Comparison of ENCODE assay signal across 20 cellular contexts in genomic region chr14:93858896-93859295, GRCh38.
DNase-seq lines count a peak whose midpoint lies in the region; FAIRE-seq and TF ChIP-seq lines count a peak whose summit lies in the region.
"Had no signal": no experiment of that assay in that cellular context is flagged by ENCODE, and none has a peak within 500 bp of the region (broad histone marks: within the 10 kb centered on the region; RNA-seq: fewer than 3 reads in every experiment).

No MANE protein-coding gene starts in this region.

- H4K91ac ChIP-seq in H1 (replicated peaks; ENCODE audit: insufficient read length, low read length), result no peak overlapping the region

- H2BK15ac ChIP-seq in H1 (ENCODE audit: low read length), result no peak overlapping the region

- H3K4me1 ChIP-seq in breast epithelium (no peaks in the 10 kb centered on the region), H1 (replicated peaks in 1 of 4; ENCODE audit: control insufficient read depth in 3 of 4, insufficient read depth in 4 of 4, low read length in 3 of 4) (no peaks in the 10 kb centered on the region), neural progenitor cell (no peaks in the 10 kb centered on the region), urinary bladder (ENCODE audit: insufficient read depth) (peaks cover 3% of the 10 kb centered on the region)
- H3K4me1 ChIP-seq: A549 had no signal

- peak overlapping the region; percentile 26; the same call in 1 of the 2 replicates for H4K8ac ChIP-seq in H1 (ENCODE audit: extremely low read depth, insufficient read depth, low read length)

- intact Hi-C loops in breast epithelium (cut with DNase I; ENCODE audit: low total_unique reads), result no loop called here
- intact Hi-C loops in MCF 10A (cut with micrococcal nuclease), result no loop called here

- no peaks in the 10 kb centered on the region for H3K9me3 ChIP-seq in breast epithelium
- no peaks in the 10 kb centered on the region for H3K9me3 ChIP-seq in H1 (ENCODE audit: insufficient read depth in 2 of 2, low read depth in 1 of 2, low read length in 1 of 2)
- H3K9me3 ChIP-seq in neural progenitor cell (ENCODE audit: low read depth), result no peaks in the 10 kb centered on the region
- H3K9me3 ChIP-seq: A549 had no signal

- no peaks in the 10 kb centered on the region for H3K79me1 ChIP-seq in H1 (ENCODE audit: low read depth, low read length)

- TF ChIP-seq RAD21 in H1 (IDR thresholded peaks at IDR 0.05 in 1 of 2, conservative IDR thresholded peaks at IDR 0.05 in 1 of 2; ENCODE audit: low read depth in 2 of 2, low read length in 2 of 2), result no peak

- no peak overlapping the region for H3K4me2 ChIP-seq in H1 (ENCODE audit: insufficient read depth in 1 of 2, low read depth in 2 of 2, low read length in 2 of 2)
- no peak overlapping the region for H3K4me2 ChIP-seq in neural progenitor cell
- H3K4me2 ChIP-seq: A549 had no signal

- no peak overlapping the region for H3K9ac ChIP-seq in H1 (replicated peaks in 1 of 4; ENCODE audit: extremely low read depth in 1 of 4, low read depth in 3 of 4, low read length in 3 of 4)
- no peak overlapping the region for H3K9ac ChIP-seq in neural progenitor cell
- H3K9ac ChIP-seq: GM23248 had no signal

- TF ChIP-seq EP300 in H1 (IDR thresholded peaks at IDR 0.05; ENCODE audit: borderline replicate concordance in 1 of 2, low read depth in 2 of 2, low read length in 2 of 2), result no peak

- H4K20me1 ChIP-seq in H1 (replicated peaks in 1 of 2; ENCODE audit: control insufficient read depth in 1 of 2, insufficient read depth in 2 of 2, low read length in 2 of 2) (no peaks in the 10 kb centered on the region), neural progenitor cell (ENCODE audit: low read depth) (no peaks in the 10 kb centered on the region)

- no peak overlapping the region for H2AK5ac ChIP-seq in H1 (ENCODE audit: low read depth, low read length)

- H4K5ac ChIP-seq in H1 (ENCODE audit: insufficient read length, low read depth, low read length), result no peak overlapping the region

- H3K4ac ChIP-seq in H1 (replicated peaks; ENCODE audit: insufficient read length, low read depth, low read length), result no peak overlapping the region

- no TSS peak for BruUV-seq in MCF 10A (replicated peaks; lab: Mats Ljungman, UMichigan)

- H3K9me3 Mint-ChIP-seq in MCF 10A (ENCODE audit: unreplicated experiment), result no peaks in the 10 kb centered on the region
- H3K9me3 Mint-ChIP-seq in neural progenitor cell, result no peaks in the 10 kb centered on the region
- H3K9me3 Mint-ChIP-seq: CD4-positive, alpha-beta memory T cell had no signal

- H2BK120ac ChIP-seq in H1 (replicated peaks; ENCODE audit: low read depth, low read length), result no peak overlapping the region

- peak overlapping the region; percentile 76 for H3K27ac ChIP-seq in breast epithelium
- H3K27ac ChIP-seq in H1 (ENCODE audit: low read depth, low read length), result no peak overlapping the region
- no peak overlapping the region for H3K27ac ChIP-seq in neural progenitor cell
- H3K27ac ChIP-seq in urinary bladder (ENCODE audit: low read depth), result peak overlapping the region; percentile 31
- H3K27ac ChIP-seq: 22Rv1, A549, GM23248 had no signal

- no peak for FAIRE-seq in H1 (lab: Jason Lieb, UNC)
- FAIRE-seq: A549, GM12892, GM18507 had no signal

- WGBS in H1 (ENCODE audit: extremely low coverage in 1 of 2, insufficient coverage in 1 of 2, insufficient read length in 1 of 2, insufficient replicate concordance in 2 of 2, low coverage in 1 of 2, low lambda C conversion rate in 2 of 2, missing lambda C conversion rate in 1 of 2), 2 experiments, result 86% methylated on average over 14 of the region's 17 CpGs; no CpG with 5 or more reads in 1 of the 2 experiments
- WGBS in urinary bladder, result 89% methylated on average over 17 of the region's 17 CpGs

- no peak overlapping the region for H3K14ac ChIP-seq in H1 (ENCODE audit: insufficient read length)

- H3K36me3 Mint-ChIP-seq in MCF 10A (ENCODE audit: insufficient read depth, unreplicated experiment) (no peaks in the 10 kb centered on the region), neural progenitor cell (no peaks in the 10 kb centered on the region)
- H3K36me3 Mint-ChIP-seq: CD14-positive monocyte; CD4-positive, alpha-beta memory T cell had no signal

- no peak overlapping the region for H2BK5ac ChIP-seq in H1 (ENCODE audit: low read depth, low read length)

- TF ChIP-seq CTCF in breast epithelium (IDR thresholded peaks at IDR 0.05) (no peak), MCF 10A (IDR thresholded peaks at IDR 0.05; ENCODE audit: unreplicated experiment) (no peak), H1 (IDR thresholded peaks at IDR 0.05; ENCODE audit: control extremely low read depth in 1 of 3, insufficient read depth in 1 of 3, low read depth in 1 of 3, low read length in 3 of 3) (no peak), neural progenitor cell (IDR thresholded peaks at IDR 0.05) (no peak)

- POLR2A ChIA-PET in MCF 10A (lab: Yijun Ruan, JAX) (no interaction called here), H1 (lab: Charles Lee; ENCODE audit: partially characterized antibody) (no interaction called here)

- H3K79me2 ChIP-seq in H1 (ENCODE audit: control insufficient read depth in 1 of 2, insufficient read depth in 2 of 2, low read length in 2 of 2) (no peaks in the 10 kb centered on the region; a peak in 1 of 4 replicates), neural progenitor cell (ENCODE audit: low read depth) (no peaks in the 10 kb centered on the region)

- DNase-seq in breast epithelium (ENCODE audit: low spot score in 2 of 2) (no peak), MCF 10A (ENCODE audit: unreplicated experiment) (no peak), H1 (ENCODE audit: low read depth in 1 of 2, low spot score in 2 of 2) (no peak), neural progenitor cell (ENCODE audit: low spot score) (no peak), NCI-H446 treated with DMSO at 0.1 percent for 48 hours (lab: John Stamatoyannopoulos, UW) (no peak), T1000 (lab: John Stamatoyannopoulos, UW) (no peak)
- DNase-seq: AML-193; CD4-positive, alpha-beta memory T cell; DMS153; DMS79; GDM1; GM23248; H7; HFFc6 had no signal

- H2AFZ ChIP-seq in H1 (ENCODE audit: low read length), result no peak overlapping the region
- H2AFZ ChIP-seq in neural progenitor cell (replicated peaks), result no peak overlapping the region
- H2AFZ ChIP-seq: GM23248 had no signal

- H3K4me1 Mint-ChIP-seq in MCF 10A (ENCODE audit: insufficient read depth, unreplicated experiment) (no peaks in the 10 kb centered on the region), neural progenitor cell (peaks cover 18% of the 10 kb centered on the region)
- H3K4me1 Mint-ChIP-seq: CD14-positive monocyte; CD4-positive, alpha-beta memory T cell had no signal

- no peak overlapping the region for H3K18ac ChIP-seq in H1 (ENCODE audit: extremely low read depth, low read length)

- H3K36me3 ChIP-seq in breast epithelium, result no peaks in the 10 kb centered on the region
- no peaks in the 10 kb centered on the region for H3K36me3 ChIP-seq in H1 (ENCODE audit: control insufficient read depth in 2 of 4, insufficient read depth in 4 of 4, low read length in 3 of 4)
- H3K36me3 ChIP-seq in neural progenitor cell, result no peaks in the 10 kb centered on the region
- H3K36me3 ChIP-seq in urinary bladder (ENCODE audit: insufficient read depth), result no peaks in the 10 kb centered on the region

- H3F3A ChIP-seq in neural progenitor cell (ENCODE audit: low read depth), result no peaks in the 10 kb centered on the region

- H3K27me3 ChIP-seq in breast epithelium (no peaks in the 10 kb centered on the region), H1 (replicated peaks in 1 of 4; ENCODE audit: control insufficient read depth in 3 of 4, extremely low read depth in 1 of 4, insufficient read depth in 3 of 4, low read length in 3 of 4) (peaks cover 0 to 2% (median 0%) of the 10 kb centered on the region in 4 experiments; a peak in 1 of 7 replicates), neural progenitor cell (no peaks in the 10 kb centered on the region)

- H3K56ac ChIP-seq in H1 (replicated peaks; ENCODE audit: insufficient read length, low read depth, low read length), result no peak overlapping the region

- TF ChIP-seq POLR2A in breast epithelium (IDR thresholded peaks at IDR 0.05), result no peak
- no peak for TF ChIP-seq POLR2A in H1 (IDR thresholded peaks at IDR 0.05; ENCODE audit: control extremely low read depth in 1 of 2, low read depth in 2 of 2, low read length in 2 of 2)

- H2BK12ac ChIP-seq in H1 (ENCODE audit: low read depth, low read length), result no peak overlapping the region

- peaks cover 56% of the 10 kb centered on the region for H3K27me3 Mint-ChIP-seq in MCF 10A (ENCODE audit: insufficient read depth, unreplicated experiment)
- peaks cover 6% of the 10 kb centered on the region for H3K27me3 Mint-ChIP-seq in neural progenitor cell (ENCODE audit: insufficient read depth, low read depth)

- no peaks in the 10 kb centered on the region; the same call in 1 of the 2 replicates for H3K23me2 ChIP-seq in H1 (ENCODE audit: low read depth, low read length)

- H3K4me3 Mint-ChIP-seq in MCF 10A (ENCODE audit: unreplicated experiment) (no peak overlapping the region), neural progenitor cell (no peak overlapping the region)
- H3K4me3 Mint-ChIP-seq: CD14-positive monocyte; CD4-positive, alpha-beta memory T cell; HFFc6 had no signal

- H3K4me3 ChIP-seq in breast epithelium, result no peak overlapping the region
- no peak overlapping the region for H3K4me3 ChIP-seq in H1 (ENCODE audit: extremely low read depth in 1 of 4, insufficient read depth in 2 of 4, low read depth in 3 of 4, low read length in 4 of 4)
- no peak overlapping the region for H3K4me3 ChIP-seq in neural progenitor cell
- no peak overlapping the region for H3K4me3 ChIP-seq in urinary bladder (ENCODE audit: low read depth, low read length)
- H3K4me3 ChIP-seq: A549, GM23248 had no signal

- H3K27ac Mint-ChIP-seq in MCF 10A (ENCODE audit: low read depth, unreplicated experiment), result no peak overlapping the region
- H3K27ac Mint-ChIP-seq in neural progenitor cell, result peak overlapping the region; percentile 3
- H3K27ac Mint-ChIP-seq: CD14-positive monocyte; CD4-positive, alpha-beta memory T cell; HFFc6 had no signal

- no peak overlapping the region for H3K23ac ChIP-seq in H1 (ENCODE audit: insufficient read length)

- CTCF ChIA-PET in MCF 10A (lab: Yijun Ruan, JAX) (no interaction called here), H1 (lab: Charles Lee; ENCODE audit: partially characterized antibody) (interaction anchor here (1.2 to 2.7 kb wide), 2 partner anchors 31 to 83 kb away, joined by 3 to 7 read pairs; no protein-coding TSS in a partner anchor)

- no peak overlapping the region for H2BK20ac ChIP-seq in H1 (ENCODE audit: low read length)

TF ChIP-seq in H1, 55 proteins besides CTCF, POLR2A, EP300 and RAD21 (continues in another document):
- TF ChIP-seq TEAD4 (IDR thresholded peaks at IDR 0.05; ENCODE audit: low read depth, low read length) (no peak), CHD1 (IDR thresholded peaks at IDR 0.05; ENCODE audit: low read depth, low read length) (no peak), SP1 (IDR thresholded peaks at IDR 0.05; ENCODE audit: low read depth, low read length) (no peak)

Comparison
In these comparisons a context has a peak if more than half of its experiments do, and no peak if none do; other contexts are left out.
1. H3K27ac ChIP-seq: peak in breast epithelium (2 of 2) and urinary bladder (single experiment); none in H1 (single experiment) and neural progenitor cell (single experiment).